In the genomic region with DNA sequence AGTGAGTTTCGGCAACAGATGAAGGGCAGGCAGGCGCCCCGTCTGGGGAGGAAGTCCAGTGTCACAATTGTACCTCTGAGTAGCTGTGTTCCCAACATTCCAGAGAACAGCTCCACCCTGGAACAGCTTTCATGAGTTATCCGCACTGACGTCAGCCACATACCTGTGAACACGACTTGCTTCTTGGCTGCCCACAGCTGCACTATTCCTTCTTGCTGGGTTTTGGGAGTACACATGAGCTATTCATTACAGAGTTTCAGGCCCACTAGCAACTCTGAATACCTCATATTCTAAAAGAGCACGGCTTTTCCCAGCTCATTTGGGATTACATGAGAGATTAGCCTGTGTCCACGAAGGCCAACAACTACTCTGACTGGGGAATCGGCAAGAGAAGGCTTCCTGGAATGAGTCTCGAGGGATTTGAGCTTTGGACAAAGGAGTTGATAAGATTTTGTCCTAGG, we compare ENCODE assay signal across 1 cellular context.
TF ChIP-seq lines count a peak whose summit lies in the region.

No MANE protein-coding gene starts in this region.

TF ChIP-seq in H1, 55 proteins besides CTCF, POLR2A, EP300 and RAD21:
- TF ChIP-seq JUN (IDR thresholded peaks at IDR 0.05; ENCODE audit: low read depth, low read length) (no peak), POLR2AphosphoS5 (IDR thresholded peaks at IDR 0.05; ENCODE audit: low read depth, low read length) (no peak), BCL11A (IDR thresholded peaks at IDR 0.05; ENCODE audit: low read depth in 2 of 2, low read length in 2 of 2) (no peak), SP2 (IDR thresholded peaks at IDR 0.05; ENCODE audit: low read length) (no peak), CEBPB (IDR thresholded peaks at IDR 0.05; ENCODE audit: low read depth, low read length) (no peak)
- TF ChIP-seq, protein P1, sequence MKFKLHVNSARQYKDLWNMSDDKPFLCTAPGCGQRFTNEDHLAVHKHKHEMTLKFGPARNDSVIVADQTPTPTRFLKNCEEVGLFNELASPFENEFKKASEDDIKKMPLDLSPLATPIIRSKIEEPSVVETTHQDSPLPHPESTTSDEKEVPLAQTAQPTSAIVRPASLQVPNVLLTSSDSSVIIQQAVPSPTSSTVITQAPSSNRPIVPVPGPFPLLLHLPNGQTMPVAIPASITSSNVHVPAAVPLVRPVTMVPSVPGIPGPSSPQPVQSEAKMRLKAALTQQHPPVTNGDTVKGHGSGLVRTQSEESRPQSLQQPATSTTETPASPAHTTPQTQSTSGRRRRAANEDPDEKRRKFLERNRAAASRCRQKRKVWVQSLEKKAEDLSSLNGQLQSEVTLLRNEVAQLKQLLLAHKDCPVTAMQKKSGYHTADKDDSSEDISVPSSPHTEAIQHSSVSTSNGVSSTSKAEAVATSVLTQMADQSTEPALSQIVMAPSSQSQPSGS (IDR thresholded peaks at IDR 0.05; ENCODE audit: low read length) = no peak
- TF ChIP-seq, protein P2, sequence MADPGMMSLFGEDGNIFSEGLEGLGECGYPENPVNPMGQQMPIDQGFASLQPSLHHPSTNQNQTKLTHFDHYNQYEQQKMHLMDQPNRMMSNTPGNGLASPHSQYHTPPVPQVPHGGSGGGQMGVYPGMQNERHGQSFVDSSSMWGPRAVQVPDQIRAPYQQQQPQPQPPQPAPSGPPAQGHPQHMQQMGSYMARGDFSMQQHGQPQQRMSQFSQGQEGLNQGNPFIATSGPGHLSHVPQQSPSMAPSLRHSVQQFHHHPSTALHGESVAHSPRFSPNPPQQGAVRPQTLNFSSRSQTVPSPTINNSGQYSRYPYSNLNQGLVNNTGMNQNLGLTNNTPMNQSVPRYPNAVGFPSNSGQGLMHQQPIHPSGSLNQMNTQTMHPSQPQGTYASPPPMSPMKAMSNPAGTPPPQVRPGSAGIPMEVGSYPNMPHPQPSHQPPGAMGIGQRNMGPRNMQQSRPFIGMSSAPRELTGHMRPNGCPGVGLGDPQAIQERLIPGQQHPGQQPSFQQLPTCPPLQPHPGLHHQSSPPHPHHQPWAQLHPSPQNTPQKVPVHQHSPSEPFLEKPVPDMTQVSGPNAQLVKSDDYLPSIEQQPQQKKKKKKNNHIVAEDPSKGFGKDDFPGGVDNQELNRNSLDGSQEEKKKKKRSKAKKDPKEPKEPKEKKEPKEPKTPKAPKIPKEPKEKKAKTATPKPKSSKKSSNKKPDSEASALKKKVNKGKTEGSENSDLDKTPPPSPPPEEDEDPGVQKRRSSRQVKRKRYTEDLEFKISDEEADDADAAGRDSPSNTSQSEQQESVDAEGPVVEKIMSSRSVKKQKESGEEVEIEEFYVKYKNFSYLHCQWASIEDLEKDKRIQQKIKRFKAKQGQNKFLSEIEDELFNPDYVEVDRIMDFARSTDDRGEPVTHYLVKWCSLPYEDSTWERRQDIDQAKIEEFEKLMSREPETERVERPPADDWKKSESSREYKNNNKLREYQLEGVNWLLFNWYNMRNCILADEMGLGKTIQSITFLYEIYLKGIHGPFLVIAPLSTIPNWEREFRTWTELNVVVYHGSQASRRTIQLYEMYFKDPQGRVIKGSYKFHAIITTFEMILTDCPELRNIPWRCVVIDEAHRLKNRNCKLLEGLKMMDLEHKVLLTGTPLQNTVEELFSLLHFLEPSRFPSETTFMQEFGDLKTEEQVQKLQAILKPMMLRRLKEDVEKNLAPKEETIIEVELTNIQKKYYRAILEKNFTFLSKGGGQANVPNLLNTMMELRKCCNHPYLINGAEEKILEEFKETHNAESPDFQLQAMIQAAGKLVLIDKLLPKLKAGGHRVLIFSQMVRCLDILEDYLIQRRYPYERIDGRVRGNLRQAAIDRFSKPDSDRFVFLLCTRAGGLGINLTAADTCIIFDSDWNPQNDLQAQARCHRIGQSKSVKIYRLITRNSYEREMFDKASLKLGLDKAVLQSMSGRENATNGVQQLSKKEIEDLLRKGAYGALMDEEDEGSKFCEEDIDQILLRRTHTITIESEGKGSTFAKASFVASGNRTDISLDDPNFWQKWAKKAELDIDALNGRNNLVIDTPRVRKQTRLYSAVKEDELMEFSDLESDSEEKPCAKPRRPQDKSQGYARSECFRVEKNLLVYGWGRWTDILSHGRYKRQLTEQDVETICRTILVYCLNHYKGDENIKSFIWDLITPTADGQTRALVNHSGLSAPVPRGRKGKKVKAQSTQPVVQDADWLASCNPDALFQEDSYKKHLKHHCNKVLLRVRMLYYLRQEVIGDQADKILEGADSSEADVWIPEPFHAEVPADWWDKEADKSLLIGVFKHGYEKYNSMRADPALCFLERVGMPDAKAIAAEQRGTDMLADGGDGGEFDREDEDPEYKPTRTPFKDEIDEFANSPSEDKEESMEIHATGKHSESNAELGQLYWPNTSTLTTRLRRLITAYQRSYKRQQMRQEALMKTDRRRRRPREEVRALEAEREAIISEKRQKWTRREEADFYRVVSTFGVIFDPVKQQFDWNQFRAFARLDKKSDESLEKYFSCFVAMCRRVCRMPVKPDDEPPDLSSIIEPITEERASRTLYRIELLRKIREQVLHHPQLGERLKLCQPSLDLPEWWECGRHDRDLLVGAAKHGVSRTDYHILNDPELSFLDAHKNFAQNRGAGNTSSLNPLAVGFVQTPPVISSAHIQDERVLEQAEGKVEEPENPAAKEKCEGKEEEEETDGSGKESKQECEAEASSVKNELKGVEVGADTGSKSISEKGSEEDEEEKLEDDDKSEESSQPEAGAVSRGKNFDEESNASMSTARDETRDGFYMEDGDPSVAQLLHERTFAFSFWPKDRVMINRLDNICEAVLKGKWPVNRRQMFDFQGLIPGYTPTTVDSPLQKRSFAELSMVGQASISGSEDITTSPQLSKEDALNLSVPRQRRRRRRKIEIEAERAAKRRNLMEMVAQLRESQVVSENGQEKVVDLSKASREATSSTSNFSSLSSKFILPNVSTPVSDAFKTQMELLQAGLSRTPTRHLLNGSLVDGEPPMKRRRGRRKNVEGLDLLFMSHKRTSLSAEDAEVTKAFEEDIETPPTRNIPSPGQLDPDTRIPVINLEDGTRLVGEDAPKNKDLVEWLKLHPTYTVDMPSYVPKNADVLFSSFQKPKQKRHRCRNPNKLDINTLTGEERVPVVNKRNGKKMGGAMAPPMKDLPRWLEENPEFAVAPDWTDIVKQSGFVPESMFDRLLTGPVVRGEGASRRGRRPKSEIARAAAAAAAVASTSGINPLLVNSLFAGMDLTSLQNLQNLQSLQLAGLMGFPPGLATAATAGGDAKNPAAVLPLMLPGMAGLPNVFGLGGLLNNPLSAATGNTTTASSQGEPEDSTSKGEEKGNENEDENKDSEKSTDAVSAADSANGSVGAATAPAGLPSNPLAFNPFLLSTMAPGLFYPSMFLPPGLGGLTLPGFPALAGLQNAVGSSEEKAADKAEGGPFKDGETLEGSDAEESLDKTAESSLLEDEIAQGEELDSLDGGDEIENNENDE (IDR thresholded peaks at IDR 0.05; ENCODE audit: insufficient replicate concordance, low read length) = no peak
